ENCODE assay signal across 11 cellular contexts in genomic region chr2:88735853-88736252, GRCh38. TPM values are rescaled to one million over a fixed set of nuclear protein-coding genes. Genes with fewer than 3 reads are reported as not detected.
A peak's percentile ranks its signal among the peaks of the same experiment; 100 is the strongest.
DNase-seq lines count a peak whose midpoint lies in the region; TF ChIP-seq lines count a peak whose summit lies in the region.
"Had no signal": no experiment of that assay in that cellular context is flagged by ENCODE, and none has a peak within 500 bp of the region (broad histone marks: within the 10 kb centered on the region; RNA-seq: fewer than 3 reads in every experiment).

No MANE protein-coding gene starts in this region.

- no peak for TF ChIP-seq POLR2A in esophagus squamous epithelium (IDR thresholded peaks at IDR 0.05)

- H3K9me3 ChIP-seq in esophagus squamous epithelium (no peaks in the 10 kb centered on the region), ascending aorta (no peaks in the 10 kb centered on the region)

- no peak overlapping the region for H3K27ac ChIP-seq in RWPE1
- H3K27ac ChIP-seq in esophagus squamous epithelium, result peak overlapping the region; percentile 32 to 80 (median 56)
- H3K27ac ChIP-seq in ascending aorta, result no peak overlapping the region
- H3K27ac ChIP-seq: cardiac muscle cell had no signal

- H3K36me3 ChIP-seq in esophagus squamous epithelium (peaks cover 0 to 57% (median 8%) of the 10 kb centered on the region in 3 donors), ascending aorta (peaks cover 22 to 25% of the 10 kb centered on the region in 2 donors)
- H3K36me3 ChIP-seq: cardiac muscle cell had no signal

- POLR2A ChIA-PET in RWPE1 (lab: Yijun Ruan, JAX; ENCODE audit: low non-redundant PET), result no interaction called here

- peak; percentile 24 to 29 for DNase-seq in activated CD4-positive, alpha-beta T cell treated with anti-CD3 and anti-CD28 coated beads for 4 hours
- DNase-seq in activated CD4-positive, alpha-beta T cell treated with anti-CD3 and anti-CD28 coated beads for 1 hour, result no peak
- DNase-seq in RWPE1 (ENCODE audit: low spot score) (peak; percentile 28), esophagus squamous epithelium (lab: John Stamatoyannopoulos, UW) (no peak), ascending aorta (ENCODE audit: low spot score in 2 of 2) (no peak), NAMALWA (ENCODE audit: low spot score) (no peak), SKM-1 (lab: John Stamatoyannopoulos, UW; ENCODE audit: unreplicated experiment) (no peak)
- DNase-seq in stimulated activated CD4-positive, alpha-beta T cell treated with anti-CD3 and anti-CD28 coated beads, TNF-alpha, amount 100 ng/mL, for 24 hours (ENCODE audit: low read depth in 3 of 3), result peak in 2 of 3 experiments; percentile 11 to 24
- DNase-seq: activated B cell treated with CpG ODN at 0.5 μM for 24 hours, NCI-H1417 treated with DMSO at 0.1 percent for 48 hours had no signal

- 62 to 71% methylated on average over 6 of the region's 6 CpGs for WGBS in esophagus squamous epithelium, 2 donors

- no peak overlapping the region for H3K4me3 ChIP-seq in esophagus squamous epithelium
- no peak overlapping the region for H3K4me3 ChIP-seq in ascending aorta
- H3K4me3 ChIP-seq: cardiac muscle cell had no signal

- H3K4me1 ChIP-seq in esophagus squamous epithelium (peaks cover 0 to 49% (median 13%) of the 10 kb centered on the region in 3 donors), ascending aorta (no peaks in the 10 kb centered on the region)

- CTCF ChIA-PET in RWPE1 (lab: Yijun Ruan, JAX), result no interaction called here

- intact Hi-C loops in esophagus squamous epithelium (cut with DNase I) (no loop called here), ascending aorta (cut with DNase I) (no loop called here)

- H3K27me3 ChIP-seq in esophagus squamous epithelium (no peaks in the 10 kb centered on the region), ascending aorta (no peaks in the 10 kb centered on the region)
- H3K27me3 ChIP-seq: cardiac muscle cell had no signal

- TF ChIP-seq CTCF in RWPE1 (conservative IDR thresholded peaks at IDR 0.05; ENCODE audit: low read depth) (no peak), esophagus squamous epithelium (IDR thresholded peaks at IDR 0.05) (no peak), ascending aorta (IDR thresholded peaks at IDR 0.05) (no peak)

RNA-seq across cellular contexts. Expression of gene RPIA, which starts 44.4 kb away (rescaled TPM):
- total RNA-seq in esophagus squamous epithelium (10 to 100 TPM in 2 of 4 donors, 1 to 10 TPM in 2; 6.5 to 17.6 (median 11.0) TPM), ascending aorta (4.4 TPM)

Comparison
In these comparisons a context has a peak if more than half of its experiments do, and no peak if none do; other contexts are left out.
1. DNase-seq: peak in activated CD4-positive, alpha-beta T cell treated with anti-CD3 and anti-CD28 coated beads for 4 hours (2 of 2), RWPE1 (single experiment) and stimulated activated CD4-positive, alpha-beta T cell treated with anti-CD3 and anti-CD28 coated beads, TNF-alpha, amount 100 ng/mL, for 24 hours (2 of 3); none in activated CD4-positive, alpha-beta T cell treated with anti-CD3 and anti-CD28 coated beads for 1 hour (single experiment), esophagus squamous epithelium (single experiment), ascending aorta (0 of 2), NAMALWA (single experiment) and SKM-1 (single experiment).
2. H3K27ac ChIP-seq: peak in esophagus squamous epithelium (4 of 4); none in RWPE1 (single experiment) and ascending aorta (0 of 2).